ENCODE assay signal across 19 cellular contexts in the genomic region with DNA sequence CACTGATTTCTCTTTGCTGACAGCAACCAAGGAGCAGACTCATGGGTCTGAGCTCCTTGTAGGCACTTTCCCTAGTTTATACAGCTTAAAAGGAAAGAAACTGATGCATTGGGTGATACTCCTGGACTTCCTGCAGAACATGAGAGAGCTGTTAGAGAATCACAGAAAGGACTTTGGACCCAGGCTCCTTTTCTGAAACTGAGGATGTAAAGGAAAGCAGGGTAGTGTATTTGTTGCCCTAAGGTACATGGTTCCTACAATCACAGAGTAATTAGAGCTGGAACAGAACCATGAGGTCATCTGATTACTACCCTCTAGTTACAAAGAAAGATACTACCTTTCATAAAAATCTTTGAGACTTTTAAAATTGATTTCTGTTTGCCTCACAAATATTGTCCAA.
A peak's percentile ranks its signal among the peaks of the same experiment; 100 is the strongest.
DNase-seq lines count a peak whose midpoint lies in the region; ATAC-seq and TF ChIP-seq lines count a peak whose summit lies in the region.
"Had no signal": no experiment of that assay in that cellular context is flagged by ENCODE, and none has a peak within 500 bp of the region (broad histone marks: within the 10 kb centered on the region; RNA-seq: fewer than 3 reads in every experiment).

No MANE protein-coding gene starts in this region.

- no peaks in the 10 kb centered on the region for H3K4me1 ChIP-seq in hepatocyte (ENCODE audit: insufficient read depth)
- H3K4me1 ChIP-seq: A549 had no signal

- DNase-seq in DMS53 treated with DMSO at 0.1 percent for 48 hours (lab: John Stamatoyannopoulos, UW; ENCODE audit: unreplicated experiment) (peak; percentile 4), hepatocyte (ENCODE audit: low spot score) (peak; percentile 22), mucosa of gallbladder (ENCODE audit: low spot score) (peak; percentile 16)
- DNase-seq: 8988T; ACHN; AML-193; BE2C; CD4-positive, alpha-beta T cell; CD8-positive, alpha-beta memory T cell; DMS 273 treated with DMSO at 0.1 percent for 48 hours; DND-41; H9 had no signal

- H3K9me2 ChIP-seq in hepatocyte (replicated peaks; ENCODE audit: insufficient read depth) = no peaks in the 10 kb centered on the region

- H3K79me2 ChIP-seq in hepatocyte = no peaks in the 10 kb centered on the region

- peak overlapping the region; percentile 70 for H3K27ac ChIP-seq in hepatocyte
- H3K27ac ChIP-seq: A549; BLaER1 treated with 17β-estradiol and CSF1 and Interleukin-3, amounts not matched to agents 10 nM and 100 nM had no signal

- H3K4me3 ChIP-seq in hepatocyte = no peak overlapping the region
- H3K4me3 ChIP-seq: A549; BLaER1 treated with 17β-estradiol and CSF1 and Interleukin-3, amounts not matched to agents 10 nM and 100 nM; GM23338 had no signal

- H4K20me1 ChIP-seq in hepatocyte (ENCODE audit: insufficient read depth, poor library complexity, severe bottlenecking) = no peaks in the 10 kb centered on the region
- H4K20me1 ChIP-seq: BLaER1 treated with 17β-estradiol and CSF1 and Interleukin-3, amounts not matched to agents 10 nM and 100 nM had no signal

- H2AFZ ChIP-seq in hepatocyte = no peak overlapping the region
- H2AFZ ChIP-seq: GM23338 had no signal

- ATAC-seq in HG02759 (IDR thresholded peaks at IDR 0.05; ENCODE audit: unreplicated experiment) = no peak
- no peak for ATAC-seq in GM18517 (IDR thresholded peaks at IDR 0.05; ENCODE audit: unreplicated experiment)
- no peak for ATAC-seq in HG02973 (IDR thresholded peaks at IDR 0.05; ENCODE audit: unreplicated experiment)
- ATAC-seq: A549, GM23338, HCT116 had no signal

- no peak overlapping the region for H3K4me2 ChIP-seq in hepatocyte
- H3K4me2 ChIP-seq: A549; BLaER1 treated with 17β-estradiol and CSF1 and Interleukin-3, amounts not matched to agents 10 nM and 100 nM; GM23338 had no signal

- no peak for TF ChIP-seq CTCF in hepatocyte (IDR thresholded peaks at IDR 0.05; ENCODE audit: poor library complexity)

- no peaks in the 10 kb centered on the region for H3K27me3 ChIP-seq in hepatocyte
- H3K27me3 ChIP-seq: BE2C; BLaER1 treated with 17β-estradiol and CSF1 and Interleukin-3, amounts not matched to agents 10 nM and 100 nM had no signal

- H3K36me3 ChIP-seq in hepatocyte (replicated peaks; ENCODE audit: insufficient read depth, low read depth) = no peaks in the 10 kb centered on the region
- H3K36me3 ChIP-seq: BE2C; BLaER1 treated with 17β-estradiol and CSF1 and Interleukin-3, amounts not matched to agents 10 nM and 100 nM had no signal

- H3K9me3 ChIP-seq in hepatocyte (ENCODE audit: low read depth) = no peaks in the 10 kb centered on the region
- H3K9me3 ChIP-seq: A549, BE2C had no signal
